ENCODE assay signal across 1 cellular context in the genomic region with DNA sequence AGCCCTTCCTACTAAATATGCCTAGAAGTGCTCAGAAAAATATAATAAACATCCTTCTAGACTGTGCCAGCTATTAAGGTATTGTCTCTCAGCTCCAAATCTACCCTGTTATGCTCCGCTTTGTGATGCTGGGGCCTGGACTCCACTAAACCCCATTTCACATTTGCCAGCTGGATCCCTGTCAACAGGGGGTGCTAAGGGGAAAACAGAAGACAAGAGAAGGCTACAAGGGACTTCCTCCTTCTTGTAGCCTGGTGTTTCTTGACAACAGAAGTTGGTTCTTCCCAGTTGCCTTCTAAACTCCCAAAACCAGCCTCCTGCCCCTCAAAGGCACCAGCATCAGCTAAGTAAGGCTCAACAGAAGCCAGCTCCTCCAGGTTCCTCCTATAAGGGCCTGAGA.
TF ChIP-seq lines count a peak whose summit lies in the region.

No MANE protein-coding gene starts in this region.

TF ChIP-seq in GM12878, 131 proteins besides CTCF, POLR2A, EP300 and RAD21:
- no peak for TF ChIP-seq ESRRA (IDR thresholded peaks at IDR 0.05; ENCODE audit: low read length)
- TF ChIP-seq, protein P1, sequence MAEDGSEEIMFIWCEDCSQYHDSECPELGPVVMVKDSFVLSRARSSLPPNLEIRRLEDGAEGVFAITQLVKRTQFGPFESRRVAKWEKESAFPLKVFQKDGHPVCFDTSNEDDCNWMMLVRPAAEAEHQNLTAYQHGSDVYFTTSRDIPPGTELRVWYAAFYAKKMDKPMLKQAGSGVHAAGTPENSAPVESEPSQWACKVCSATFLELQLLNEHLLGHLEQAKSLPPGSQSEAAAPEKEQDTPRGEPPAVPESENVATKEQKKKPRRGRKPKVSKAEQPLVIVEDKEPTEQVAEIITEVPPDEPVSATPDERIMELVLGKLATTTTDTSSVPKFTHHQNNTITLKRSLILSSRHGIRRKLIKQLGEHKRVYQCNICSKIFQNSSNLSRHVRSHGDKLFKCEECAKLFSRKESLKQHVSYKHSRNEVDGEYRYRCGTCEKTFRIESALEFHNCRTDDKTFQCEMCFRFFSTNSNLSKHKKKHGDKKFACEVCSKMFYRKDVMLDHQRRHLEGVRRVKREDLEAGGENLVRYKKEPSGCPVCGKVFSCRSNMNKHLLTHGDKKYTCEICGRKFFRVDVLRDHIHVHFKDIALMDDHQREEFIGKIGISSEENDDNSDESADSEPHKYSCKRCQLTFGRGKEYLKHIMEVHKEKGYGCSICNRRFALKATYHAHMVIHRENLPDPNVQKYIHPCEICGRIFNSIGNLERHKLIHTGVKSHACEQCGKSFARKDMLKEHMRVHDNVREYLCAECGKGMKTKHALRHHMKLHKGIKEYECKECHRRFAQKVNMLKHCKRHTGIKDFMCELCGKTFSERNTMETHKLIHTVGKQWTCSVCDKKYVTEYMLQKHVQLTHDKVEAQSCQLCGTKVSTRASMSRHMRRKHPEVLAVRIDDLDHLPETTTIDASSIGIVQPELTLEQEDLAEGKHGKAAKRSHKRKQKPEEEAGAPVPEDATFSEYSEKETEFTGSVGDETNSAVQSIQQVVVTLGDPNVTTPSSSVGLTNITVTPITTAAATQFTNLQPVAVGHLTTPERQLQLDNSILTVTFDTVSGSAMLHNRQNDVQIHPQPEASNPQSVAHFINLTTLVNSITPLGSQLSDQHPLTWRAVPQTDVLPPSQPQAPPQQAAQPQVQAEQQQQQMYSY (CRISPR knock-in tag; IDR thresholded peaks at IDR 0.05): no peak
- TF ChIP-seq SPI1 (IDR thresholded peaks at IDR 0.05; ENCODE audit: borderline replicate concordance, insufficient read depth, low read depth, low read length): peak; percentile 70; the same call in 1 of the 2 replicates
- no peak for TF ChIP-seq HDAC6 (IDR thresholded peaks at IDR 0.05; ENCODE audit: unreplicated experiment)
TF ChIP-seq in GM12878: peak in this region for 1.
